In the genomic region with DNA sequence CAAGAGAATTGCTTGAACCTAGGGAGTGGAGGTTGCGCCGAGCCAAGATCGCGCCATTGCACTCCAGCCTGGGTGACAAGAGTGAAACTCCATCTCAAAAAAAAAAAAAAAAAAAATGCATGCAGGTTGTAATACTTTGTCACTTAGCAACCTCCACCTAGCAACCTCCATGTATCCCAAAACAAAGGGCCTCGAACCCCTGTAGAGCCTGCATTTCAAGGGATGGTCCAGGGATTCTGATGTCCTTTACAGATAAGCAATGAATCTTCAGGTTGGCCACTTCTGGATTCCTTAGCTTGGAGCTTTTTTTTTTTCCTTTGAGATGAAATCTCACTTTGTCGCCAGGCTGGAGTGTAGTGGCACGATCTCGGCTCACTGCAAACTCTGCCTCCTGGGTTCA, we compare ENCODE assay signal across 25 cellular contexts.
"Had no signal": no experiment of that assay in that cellular context is flagged by ENCODE, and none has a peak within 500 bp of the region (broad histone marks: within the 10 kb centered on the region; RNA-seq: fewer than 3 reads in every experiment).

No MANE protein-coding gene starts in this region.

- H3K4me1 ChIP-seq: esophagus squamous epithelium, gastrocnemius medialis, heart right ventricle, left lung, lower lobe of right lung had no signal

- H3K4me3 ChIP-seq: coronary artery, dorsolateral prefrontal cortex, esophagus squamous epithelium, gastrocnemius medialis, heart right ventricle, left lung, lower lobe of right lung, mucosa of descending colon had no signal

- H3K27ac ChIP-seq: coronary artery, dorsolateral prefrontal cortex, epithelial cell of prostate, esophagus squamous epithelium, gastrocnemius medialis, heart right ventricle, left lung, lower lobe of right lung had no signal

- H3K36me3 ChIP-seq: esophagus squamous epithelium, gastrocnemius medialis, heart right ventricle, left lung, lower lobe of right lung had no signal

- H3K27me3 ChIP-seq: dorsolateral prefrontal cortex, esophagus squamous epithelium, gastrocnemius medialis, left lung had no signal

- ATAC-seq: effector memory CD8-positive, alpha-beta T cell; esophagus mucosa; gastrocnemius medialis; heart right ventricle; left cardiac atrium; left lung; left ventricle myocardium superior; lower lobe of right lung; mucosa of descending colon; natural killer cell had no signal

- DNase-seq: dermis blood vessel endothelial cell; effector CD4-positive, alpha-beta T cell; effector memory CD8-positive, alpha-beta T cell; endodermal cell; erythroblast; esophagus squamous epithelium; foreskin fibroblast; foreskin melanocyte; gastrocnemius medialis; glutamatergic neuron; head of caudate nucleus; heart right ventricle; hippocampal formation; left cardiac atrium; left lung; left ventricle myocardium superior; lower lobe of right lung; mesenchymal stem cell; mucosa of descending colon; naive B cell; natural killer cell had no signal
